8 cellular contexts compared by ENCODE assay signal in genomic region chr3:169772530-169772950, GRCh38. TPM values are rescaled to one million over a fixed set of nuclear protein-coding genes. Genes with fewer than 3 reads are reported as not detected.
DNase-seq lines count a peak whose midpoint lies in the region; ATAC-seq, FAIRE-seq and TF ChIP-seq lines count a peak whose summit lies in the region.

No MANE protein-coding gene starts in this region.

- H3K36me3 ChIP-seq in GM06990 (ENCODE audit: control insufficient read depth, insufficient read depth, low read length), result peaks cover 1% of the 10 kb centered on the region
- peaks cover 2% of the 10 kb centered on the region; the same call in 1 of the 2 replicates for H3K36me3 ChIP-seq in H7 (replicated peaks; ENCODE audit: control insufficient read depth, insufficient read depth, low read length)
- peaks cover 19% of the 10 kb centered on the region for H3K36me3 ChIP-seq in Panc1 (ENCODE audit: control insufficient read depth, insufficient read depth, low read length)
- H3K36me3 ChIP-seq in K562 (ENCODE audit: control insufficient read depth, insufficient read depth, low read length), result peaks cover 35% of the 10 kb centered on the region
- H3K36me3 ChIP-seq in rectal smooth muscle tissue (ENCODE audit: control insufficient read depth, insufficient read depth, low read length), result peaks cover 3% of the 10 kb centered on the region

- peak overlapping the region; percentile 97 for H3K27ac ChIP-seq in Panc1 (ENCODE audit: low read length)
- peak overlapping the region; percentile 98 for H3K27ac ChIP-seq in K562 (ENCODE audit: extremely low read depth, low read depth, low read length)
- H3K27ac ChIP-seq in rectal smooth muscle tissue (ENCODE audit: low read depth, low read length), result peak overlapping the region; percentile 97

- 0% methylated on average over 11 of the region's 11 CpGs for WGBS in K562 (ENCODE audit: insufficient coverage, low coverage, missing lambda C conversion rate)

- ATAC-seq in Panc1 (peak; percentile 78), K562 (peak; percentile 67), HG03097 (IDR thresholded peaks at IDR 0.05; ENCODE audit: low FRiP score, unreplicated experiment) (no peak)

- POLR2A ChIA-PET in Panc1 (lab: Charles Lee) (interaction anchor here (0.7 to 0.9 kb wide), 2 partner anchors 194 to 319 kb away, joined by 3 to 13 read pairs; partner anchors contain the start of gene SEC62), K562 (lab: Yijun Ruan, JAX) (interaction anchor here (0.6 to 2.4 kb wide), 5 partner anchors 9 to 733 kb away, joined by 3 to 16 read pairs (median 3); partner anchors contain the start of gene TERC)

- TF ChIP-seq POLR2A in K562 (conservative IDR thresholded peaks at IDR 0.05), result no peak

- no peaks in the 10 kb centered on the region for H3K9me1 ChIP-seq in K562 (ENCODE audit: control insufficient read depth, insufficient read depth, low read length)

- in situ Hi-C loops in Panc1 (cut with HindIII; ENCODE audit: low pct_unique_long_range_greater_than_20kb, low sequenced_read_pairs), result no loop called here
- in situ Hi-C loops in K562 (cut with MboI), result no loop called here

- TF ChIP-seq RAD21 in K562 (CRISPR knock-in tag; conservative IDR thresholded peaks at IDR 0.05 in 1 of 2, IDR thresholded peaks at IDR 0.05 in 1 of 2), result no peak

- TSS peak; percentile 99 for BruUV-seq in Panc1 (replicated peaks; lab: Mats Ljungman, UMichigan)
- BruUV-seq in K562 (replicated peaks; lab: Mats Ljungman, UMichigan), result no TSS peak

- peak overlapping the region; percentile 98 for H3K4me2 ChIP-seq in K562 (ENCODE audit: insufficient read depth, low read length)

- H3K27me3 ChIP-seq in GM06990 (replicated peaks; ENCODE audit: control insufficient read depth, insufficient read depth, low read length) (no peaks in the 10 kb centered on the region), H7 (ENCODE audit: control insufficient read depth, insufficient read depth, low read length) (no peaks in the 10 kb centered on the region), Panc1 (ENCODE audit: control insufficient read depth, insufficient read depth, low read length) (no peaks in the 10 kb centered on the region), K562 (ENCODE audit: control insufficient read depth in 2 of 2, insufficient read depth in 2 of 2, low read length in 2 of 2) (no peaks in the 10 kb centered on the region), rectal smooth muscle tissue (ENCODE audit: control insufficient read depth, insufficient read depth, low read length) (no peaks in the 10 kb centered on the region)

- H3K4me1 ChIP-seq in Panc1 (ENCODE audit: control insufficient read depth, insufficient read depth, low read length), result peaks cover 9% of the 10 kb centered on the region
- peaks cover 10 to 13% of the 10 kb centered on the region in 2 experiments; a peak in 3 of 5 replicates for H3K4me1 ChIP-seq in K562 (replicated peaks in 1 of 2; ENCODE audit: control insufficient read depth in 2 of 2, insufficient read depth in 2 of 2, low read length in 2 of 2)
- H3K4me1 ChIP-seq in rectal smooth muscle tissue (ENCODE audit: control insufficient read depth, insufficient read depth, low read length), result peaks cover 10% of the 10 kb centered on the region

- peaks cover 47% of the 10 kb centered on the region for H3K79me2 ChIP-seq in K562 (ENCODE audit: control insufficient read depth, insufficient read depth, low read length)

- H2AFZ ChIP-seq in K562 (ENCODE audit: low read depth, low read length), result peak overlapping the region; percentile 97

- TF ChIP-seq EP300 in K562 (IDR thresholded peaks at IDR 0.05; ENCODE audit: low read length), result no peak

- peak overlapping the region; percentile 78 for H3K4me3 ChIP-seq in GM06990 (replicated peaks; ENCODE audit: low read depth, low read length)
- H3K4me3 ChIP-seq in H7 (ENCODE audit: insufficient read depth, low read depth, low read length), result peak overlapping the region; percentile 96
- peak overlapping the region; percentile 90 to 98 for H3K4me3 ChIP-seq in Panc1 (ENCODE audit: low read depth in 2 of 2, low read length in 2 of 2)
- peak overlapping the region; percentile 89 for H3K4me3 ChIP-seq in K562
- peak overlapping the region; percentile 96 for H3K4me3 ChIP-seq in rectal smooth muscle tissue (ENCODE audit: low read length)

- no peak for TF ChIP-seq CTCF in GM06990 (IDR thresholded peaks at IDR 0.05; ENCODE audit: insufficient read depth, low read length, poor library complexity, severe bottlenecking)
- no peak for TF ChIP-seq CTCF in Panc1 (IDR thresholded peaks at IDR 0.05)
- TF ChIP-seq CTCF in K562 (IDR thresholded peaks at IDR 0.05 in 2 of 3, conservative IDR thresholded peaks at IDR 0.05 in 1 of 3; ENCODE audit: insufficient read depth in 2 of 3, low read depth in 1 of 3, low read length in 3 of 3), result no peak

- CTCF ChIA-PET in Panc1 (lab: Charles Lee), result no interaction called here
- CTCF ChIA-PET in K562 (lab: Yijun Ruan, JAX; ENCODE audit: low intra/inter-chr PET ratio), result interaction anchor here (0.5 kb wide), 1 partner anchor 396 kb away, joined by 8 read pairs; no protein-coding TSS in a partner anchor

- no peak for FAIRE-seq in K562 (lab: Jason Lieb, UNC)

- intact Hi-C loops in Panc1 (cut with micrococcal nuclease; ENCODE audit: unreplicated experiment) (no loop called here), K562 (cut with micrococcal nuclease) (no loop called here)

- H4K20me1 ChIP-seq in K562 (replicated peaks; ENCODE audit: control insufficient read depth, insufficient read depth, low read length), result no peaks in the 10 kb centered on the region

- H3K9me3 ChIP-seq in Panc1 (ENCODE audit: control insufficient read depth, insufficient read depth, low read depth, low read length) (no peaks in the 10 kb centered on the region), K562 (replicated peaks; ENCODE audit: control insufficient read depth, insufficient read depth, low read depth, low read length) (peaks cover 4% of the 10 kb centered on the region; the same call in 1 of the 2 replicates)

- peak overlapping the region; percentile 96 to 100 for H3K9ac ChIP-seq in K562 (ENCODE audit: insufficient read depth in 1 of 2, low read depth in 2 of 2, low read length in 2 of 2)
- peak overlapping the region; percentile 98 for H3K9ac ChIP-seq in rectal smooth muscle tissue (ENCODE audit: low read length)

- no peak for DNase-seq in GM06990 (ENCODE audit: extremely low read depth, insufficient read length)
- peak; percentile 49 for DNase-seq in H7
- peak; percentile 80 for DNase-seq in LoVo (ENCODE audit: low spot score)
- peak; percentile 80 for DNase-seq in Panc1 (ENCODE audit: low read depth, low spot score)
- peak; percentile 27 to 80 (median 46) for DNase-seq in K562 (ENCODE audit: extremely low read depth in 1 of 4, low spot score in 3 of 4)
- DNase-seq in hypothalamus (lab: John Stamatoyannopoulos, UW), result peak in 42 of 51 donors; percentile 47 to 93 (median 72)

RNA-seq across cellular contexts. Expression of gene MYNN, which starts 0.7 kb away (rescaled TPM):
- 19.5 and 22.4 TPM in 2 replicates for total RNA-seq in H7 (2014; rRNA removed; shearing (Covaris generic))
- total RNA-seq in Panc1 (2021; ENCODE audit: unreplicated experiment), result 16.2 TPM
- polyA plus RNA-seq in Panc1 (2012; ENCODE audit: insufficient read length), result 8.9 TPM
- 13.7 and 39.3 TPM in 2 replicates for total RNA-seq in K562 (2011; cell fraction: chromatin; rRNA removed; ENCODE audit: low replicate concordance)
- total RNA-seq in K562 (2011; cell fraction: nucleolus; rRNA removed), result 6.8 and 10.4 TPM in 2 replicates
- total RNA-seq in K562 (2011; cell fraction: nucleoplasm; rRNA removed), result 14.0 and 21.1 TPM in 2 replicates
- total RNA-seq in K562 (2014; rRNA removed), result 10.4 and 11.1 TPM in 2 replicates
- 21.3 TPM in 2 replicates for total RNA-seq in K562 (2014; rRNA removed; fragmentation: Illumina TruSeq; extraction: Trizol)
- 20.0 and 21.5 TPM in 2 replicates for total RNA-seq in K562 (2015; rRNA removed; fragmentation: Illumina TruSeq; extraction: Trizol)
- total RNA-seq in K562 (2021), result 12.3 and 13.6 TPM in 2 replicates
- 23.1 and 27.8 TPM in 2 replicates for polyA plus RNA-seq in K562 (2011; rRNA removed)
- polyA plus RNA-seq in K562 (2011; cell fraction: cytosol; rRNA removed), result 3.6 and 8.2 TPM in 2 replicates
- 14.7 and 22.7 TPM in 2 replicates for polyA plus RNA-seq in K562 (2011; cell fraction: nucleus; rRNA removed)
- 9.2 and 11.0 TPM in 2 replicates for polyA plus RNA-seq in K562 (2012)
- polyA plus RNA-seq in K562 (2014; fragmentation: Illumina TruSeq; extraction: Trizol), result 14.3 and 16.7 TPM in 2 replicates
- polyA plus RNA-seq in K562 (2014; fragmentation: Nextera tagmentation; extraction: Ambion mirVana), result 10 to 100 TPM; 25.0 to 35.7 TPM
- polyA plus RNA-seq in K562 (2014; rRNA removed), result 11.8 and 13.4 TPM in 2 replicates
- polyA minus RNA-seq in K562 (2011; rRNA and poly(A)+ RNA removed), result 42.2 and 52.2 TPM in 2 replicates
- polyA minus RNA-seq in K562 (2011; cell fraction: cytosol; rRNA and poly(A)+ RNA removed), result 9.0 and 10.6 TPM in 2 replicates
- polyA minus RNA-seq in K562 (2011; cell fraction: nucleus; rRNA and poly(A)+ RNA removed), result 13.3 and 22.7 TPM in 2 replicates

RNA-seq across cellular contexts. Expression of gene ACTRT3, which starts 3.2 kb away (rescaled TPM):
- total RNA-seq in H7 (2014; rRNA removed; shearing (Covaris generic)), result 3.2 and 3.3 TPM in 2 replicates
- total RNA-seq in Panc1 (2021; ENCODE audit: unreplicated experiment) (1.7 TPM), K562 (2014; rRNA removed) (0.12 TPM in 1 of 2 replicates, not detected in the other), K562 (2014; rRNA removed; fragmentation: Illumina TruSeq; extraction: Trizol) (0.11 TPM in 1 of 2 replicates, not detected in the other), K562 (2015; rRNA removed; fragmentation: Illumina TruSeq; extraction: Trizol) (0.07 and 0.11 TPM in 2 replicates), K562 (2021) (not detected in 2 replicates)
- 2.4 TPM for polyA plus RNA-seq in Panc1 (2012; ENCODE audit: insufficient read length)
- total RNA-seq in K562 (2011; cell fraction: chromatin; rRNA removed; ENCODE audit: low replicate concordance), result 0.48 TPM in 1 of 2 replicates, not detected in the other
- 0.17 and 0.26 TPM in 2 replicates for total RNA-seq in K562 (2011; cell fraction: nucleolus; rRNA removed)
- not detected in 2 replicates for total RNA-seq in K562 (2011; cell fraction: nucleoplasm; rRNA removed)
- polyA plus RNA-seq in K562 (2011; rRNA removed) (0.04 and 0.06 TPM in 2 replicates), K562 (2014; fragmentation: Illumina TruSeq; extraction: Trizol) (0.06 and 0.10 TPM in 2 replicates), K562 (2014; fragmentation: Nextera tagmentation; extraction: Ambion mirVana) (not detected), K562 (2014; rRNA removed) (not detected in 2 replicates)
- 0.03 TPM in 1 of 2 replicates, not detected in the other for polyA plus RNA-seq in K562 (2011; cell fraction: cytosol; rRNA removed)
- polyA plus RNA-seq in K562 (2011; cell fraction: nucleus; rRNA removed), result 0.06 and 0.10 TPM in 2 replicates
- polyA plus RNA-seq in K562 (2012), result 0.05 TPM in 1 of 2 replicates, not detected in the other
- 0.09 and 0.14 TPM in 2 replicates for polyA minus RNA-seq in K562 (2011; rRNA and poly(A)+ RNA removed)
- not detected in 2 replicates for polyA minus RNA-seq in K562 (2011; cell fraction: cytosol; rRNA and poly(A)+ RNA removed)
- 0.44 TPM in 1 of 2 replicates, not detected in the other for polyA minus RNA-seq in K562 (2011; cell fraction: nucleus; rRNA and poly(A)+ RNA removed)

RNA-seq across cellular contexts. Expression of gene TERC, which starts 7.7 kb away (rescaled TPM):
- total RNA-seq in H7 (2014; rRNA removed; shearing (Covaris generic)), result 217 and 361 TPM in 2 replicates
- 6.0 TPM for total RNA-seq in Panc1 (2021; ENCODE audit: unreplicated experiment)
- polyA plus RNA-seq in Panc1 (2012; ENCODE audit: insufficient read length), result 1.6 TPM
- 36.3 and 90.3 TPM in 2 replicates for total RNA-seq in K562 (2011; cell fraction: chromatin; rRNA removed; ENCODE audit: low replicate concordance)
- total RNA-seq in K562 (2011; cell fraction: nucleolus; rRNA removed), result 789 and 987 TPM in 2 replicates
- total RNA-seq in K562 (2011; cell fraction: nucleoplasm; rRNA removed), result 251 and 255 TPM in 2 replicates
- 234 and 350 TPM in 2 replicates for total RNA-seq in K562 (2014; rRNA removed)
- 13.5 and 26.5 TPM in 2 replicates for total RNA-seq in K562 (2014; rRNA removed; fragmentation: Illumina TruSeq; extraction: Trizol)
- 65.2 and 65.5 TPM in 2 replicates for total RNA-seq in K562 (2015; rRNA removed; fragmentation: Illumina TruSeq; extraction: Trizol)
- total RNA-seq in K562 (2021), result 21.6 and 29.3 TPM in 2 replicates
- 0.82 and 1.7 TPM in 2 replicates for polyA plus RNA-seq in K562 (2011; rRNA removed)
- polyA plus RNA-seq in K562 (2011; cell fraction: cytosol; rRNA removed), result 0.66 and 2.5 TPM in 2 replicates
- 6.7 and 48.0 TPM in 2 replicates for polyA plus RNA-seq in K562 (2011; cell fraction: nucleus; rRNA removed)
- 0.21 TPM in 1 of 2 replicates, not detected in the other for polyA plus RNA-seq in K562 (2012)
- polyA plus RNA-seq in K562 (2014; fragmentation: Illumina TruSeq; extraction: Trizol), result not detected in 2 replicates
- not detected for polyA plus RNA-seq in K562 (2014; fragmentation: Nextera tagmentation; extraction: Ambion mirVana)
- 0.77 TPM in 1 of 2 replicates, not detected in the other for polyA plus RNA-seq in K562 (2014; rRNA removed)
- polyA minus RNA-seq in K562 (2011; rRNA and poly(A)+ RNA removed), result 6.8 and 12.0 TPM in 2 replicates
- polyA minus RNA-seq in K562 (2011; cell fraction: cytosol; rRNA and poly(A)+ RNA removed), result 114 and 120 TPM in 2 replicates
- polyA minus RNA-seq in K562 (2011; cell fraction: nucleus; rRNA and poly(A)+ RNA removed), result 597 and 952 TPM in 2 replicates

RNA-seq across cellular contexts. Expression of gene LRRIQ4, which starts 40.1 kb away (rescaled TPM):
- 0.15 TPM in 1 of 2 replicates, not detected in the other for total RNA-seq in H7 (2014; rRNA removed; shearing (Covaris generic))
- not detected for total RNA-seq in Panc1 (2021; ENCODE audit: unreplicated experiment)
- polyA plus RNA-seq in Panc1 (2012; ENCODE audit: insufficient read length), result not detected
- total RNA-seq in K562 (2011; cell fraction: chromatin; rRNA removed; ENCODE audit: low replicate concordance), result not detected in 2 replicates
- total RNA-seq in K562 (2011; cell fraction: nucleolus; rRNA removed), result not detected in 2 replicates
- not detected in 2 replicates for total RNA-seq in K562 (2011; cell fraction: nucleoplasm; rRNA removed)
- total RNA-seq in K562 (2014; rRNA removed), result not detected in 2 replicates
- total RNA-seq in K562 (2014; rRNA removed; fragmentation: Illumina TruSeq; extraction: Trizol), result not detected in 2 replicates
- total RNA-seq in K562 (2015; rRNA removed; fragmentation: Illumina TruSeq; extraction: Trizol), result not detected in 2 replicates
- not detected in 2 replicates for total RNA-seq in K562 (2021)
- not detected in 2 replicates for polyA plus RNA-seq in K562 (2011; rRNA removed)
- not detected in 2 replicates for polyA plus RNA-seq in K562 (2011; cell fraction: cytosol; rRNA removed)
- not detected in 2 replicates for polyA plus RNA-seq in K562 (2011; cell fraction: nucleus; rRNA removed)
- polyA plus RNA-seq in K562 (2012), result not detected in 2 replicates
- not detected in 2 replicates for polyA plus RNA-seq in K562 (2014; fragmentation: Illumina TruSeq; extraction: Trizol)
- not detected for polyA plus RNA-seq in K562 (2014; fragmentation: Nextera tagmentation; extraction: Ambion mirVana)
- polyA plus RNA-seq in K562 (2014; rRNA removed), result not detected in 2 replicates
- not detected in 2 replicates for polyA minus RNA-seq in K562 (2011; rRNA and poly(A)+ RNA removed)
- polyA minus RNA-seq in K562 (2011; cell fraction: cytosol; rRNA and poly(A)+ RNA removed), result not detected in 2 replicates
- not detected in 2 replicates for polyA minus RNA-seq in K562 (2011; cell fraction: nucleus; rRNA and poly(A)+ RNA removed)

RNA-seq across cellular contexts. Expression of gene LRRC34, which starts 40.2 kb away (rescaled TPM):
- total RNA-seq in H7 (2014; rRNA removed; shearing (Covaris generic)), result 4.2 and 8.5 TPM in 2 replicates
- total RNA-seq in Panc1 (2021; ENCODE audit: unreplicated experiment) (1.2 TPM), K562 (2014; rRNA removed) (not detected in 2 replicates), K562 (2014; rRNA removed; fragmentation: Illumina TruSeq; extraction: Trizol) (not detected in 2 replicates), K562 (2015; rRNA removed; fragmentation: Illumina TruSeq; extraction: Trizol) (not detected in 2 replicates), K562 (2021) (not detected in 2 replicates)
- 1.3 TPM for polyA plus RNA-seq in Panc1 (2012; ENCODE audit: insufficient read length)
- total RNA-seq in K562 (2011; cell fraction: chromatin; rRNA removed; ENCODE audit: low replicate concordance), result not detected in 2 replicates
- not detected in 2 replicates for total RNA-seq in K562 (2011; cell fraction: nucleolus; rRNA removed)
- not detected in 2 replicates for total RNA-seq in K562 (2011; cell fraction: nucleoplasm; rRNA removed)
- polyA plus RNA-seq in K562 (2011; rRNA removed) (not detected in 2 replicates), K562 (2014; fragmentation: Illumina TruSeq; extraction: Trizol) (not detected in 2 replicates), K562 (2014; fragmentation: Nextera tagmentation; extraction: Ambion mirVana) (under 1 TPM; 0.17 to 0.30 TPM), K562 (2014; rRNA removed) (not detected in 2 replicates)
- polyA plus RNA-seq in K562 (2011; cell fraction: cytosol; rRNA removed), result not detected in 2 replicates
- not detected in 2 replicates for polyA plus RNA-seq in K562 (2011; cell fraction: nucleus; rRNA removed)
- polyA plus RNA-seq in K562 (2012), result 0.07 and 0.22 TPM in 2 replicates
- not detected in 2 replicates for polyA minus RNA-seq in K562 (2011; rRNA and poly(A)+ RNA removed)
- polyA minus RNA-seq in K562 (2011; cell fraction: cytosol; rRNA and poly(A)+ RNA removed), result not detected in 2 replicates
- not detected in 2 replicates for polyA minus RNA-seq in K562 (2011; cell fraction: nucleus; rRNA and poly(A)+ RNA removed)
